17 cellular contexts compared by ENCODE assay signal in the genomic region with DNA sequence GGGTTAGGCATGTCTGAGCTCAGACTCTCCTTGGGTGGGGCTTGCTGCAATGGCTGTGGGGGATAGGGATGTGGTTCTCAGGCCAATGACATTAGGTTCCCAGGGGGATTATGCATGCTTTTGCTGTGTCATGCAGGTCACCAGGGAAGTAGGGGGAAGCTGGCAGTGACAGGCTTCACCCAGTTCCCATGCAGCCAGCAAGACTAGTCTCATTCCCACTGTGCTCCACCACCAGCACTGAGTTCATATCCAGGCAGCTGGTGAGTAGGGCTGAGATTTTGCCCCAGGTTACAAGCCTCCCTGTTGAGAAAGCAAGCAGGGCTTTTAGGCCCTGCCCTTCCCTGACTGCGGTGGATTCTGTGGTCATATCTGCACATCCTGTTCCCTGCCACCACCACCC. TPM values are rescaled to one million over a fixed set of nuclear protein-coding genes. Genes with fewer than 3 reads are reported as not detected.
DNase-seq lines count a peak whose midpoint lies in the region; ATAC-seq, FAIRE-seq and TF ChIP-seq lines count a peak whose summit lies in the region.
"Had no signal": no experiment of that assay in that cellular context is flagged by ENCODE, and none has a peak within 500 bp of the region (broad histone marks: within the 10 kb centered on the region; RNA-seq: fewer than 3 reads in every experiment).

No MANE protein-coding gene starts in this region.

- TF ChIP-seq RAD21 in GM12878 (IDR thresholded peaks at IDR 0.05; ENCODE audit: insufficient read depth, low read depth, low read length) = no peak

- no peaks in the 10 kb centered on the region for H3K36me3 ChIP-seq in GM12878 (ENCODE audit: control insufficient read depth in 2 of 2, insufficient read depth in 2 of 2, low read length in 1 of 2)
- H3K36me3 ChIP-seq in trophoblast cell (ENCODE audit: control insufficient read depth in 1 of 2, insufficient read depth in 2 of 2, low read length in 2 of 2) = no peaks in the 10 kb centered on the region
- H3K36me3 ChIP-seq: Peyer's patch had no signal

- BruUV-seq in GM12878 (replicated peaks; lab: Mats Ljungman, UMichigan) = no TSS peak

- H3K27ac ChIP-seq in GM12878 (ENCODE audit: control insufficient read depth, insufficient read depth) (no peak overlapping the region), trophoblast cell (ENCODE audit: low read depth, low read length) (no peak overlapping the region)
- H3K27ac ChIP-seq: hepatocyte, Peyer's patch had no signal

- TF ChIP-seq EP300 in GM12878 (IDR thresholded peaks at IDR 0.05; ENCODE audit: borderline replicate concordance in 1 of 2, control insufficient read depth in 1 of 2, low read depth in 2 of 2, low read length in 2 of 2) = no peak

- H2BK120ac ChIP-seq in trophoblast cell (ENCODE audit: insufficient read depth, low read length, poor library complexity) = no peak overlapping the region

- no peak overlapping the region for H3K27ac Mint-ChIP-seq in activated CD4-positive, alpha-beta T cell treated with anti-CD3 and anti-CD28 coated beads, Interleukin-2, amount 10 ng/mL, durations not matched to agents 7 days and 5 days
- no peak overlapping the region for H3K27ac Mint-ChIP-seq in activated CD4-positive, alpha-beta T cell treated with anti-CD3 and anti-CD28 coated beads, Interleukin-2, amount 10 ng/mL, durations not matched to agents 24 days and 14 days
- H3K27ac Mint-ChIP-seq: activated naive CD8-positive, alpha-beta T cell treated with anti-CD3 and anti-CD28 coated beads, Interleukin-2, amount 50 U/mL, for 24 hours; CD4-positive, alpha-beta T cell had no signal

- no peak overlapping the region for H2BK12ac ChIP-seq in trophoblast cell (ENCODE audit: low read length)

- peaks cover 13% of the 10 kb centered on the region for H3K4me1 Mint-ChIP-seq in activated CD4-positive, alpha-beta T cell treated with anti-CD3 and anti-CD28 coated beads, Interleukin-2, amount 10 ng/mL, durations not matched to agents 7 days and 5 days
- H3K4me1 Mint-ChIP-seq in activated CD4-positive, alpha-beta T cell treated with anti-CD3 and anti-CD28 coated beads, Interleukin-2, amount 10 ng/mL, durations not matched to agents 24 days and 14 days = peaks cover 4% of the 10 kb centered on the region

- no peak overlapping the region for H3K23ac ChIP-seq in trophoblast cell (ENCODE audit: low read length)

- peaks cover 15% of the 10 kb centered on the region for H3K27me3 Mint-ChIP-seq in activated CD4-positive, alpha-beta T cell treated with anti-CD3 and anti-CD28 coated beads, Interleukin-2, amount 10 ng/mL, durations not matched to agents 7 days and 5 days
- H3K27me3 Mint-ChIP-seq in activated CD4-positive, alpha-beta T cell treated with anti-CD3 and anti-CD28 coated beads, Interleukin-2, amount 10 ng/mL, durations not matched to agents 24 days and 14 days = peaks cover 11% of the 10 kb centered on the region

- no peak overlapping the region for H4K91ac ChIP-seq in trophoblast cell (ENCODE audit: low read depth, low read length)

- SMC1A ChIA-PET in GM12878 (lab: Charles Lee; ENCODE audit: uncharacterized antibody, unreplicated experiment) = interaction anchor here (1.0 to 1.2 kb wide), 2 partner anchors 10 to 20 kb away, joined by 3 read pairs; no protein-coding TSS in a partner anchor

- no peak for TF ChIP-seq POLR2A in GM12878 (IDR thresholded peaks at IDR 0.05; ENCODE audit: low read depth, low read length)

- H3K4me3 Mint-ChIP-seq in activated CD4-positive, alpha-beta T cell treated with anti-CD3 and anti-CD28 coated beads, Interleukin-2, amount 10 ng/mL, durations not matched to agents 7 days and 5 days = no peak overlapping the region
- no peak overlapping the region for H3K4me3 Mint-ChIP-seq in activated CD4-positive, alpha-beta T cell treated with anti-CD3 and anti-CD28 coated beads, Interleukin-2, amount 10 ng/mL, durations not matched to agents 24 days and 14 days
- H3K4me3 Mint-ChIP-seq: activated naive CD8-positive, alpha-beta T cell treated with anti-CD3 and anti-CD28 coated beads, Interleukin-2, amount 50 U/mL, for 24 hours; CD4-positive, alpha-beta T cell had no signal

- peak overlapping the region; percentile 9; the same call in 1 of the 2 replicates for H2AFZ ChIP-seq in GM12878 (ENCODE audit: control insufficient read depth, low read depth, low read length)
- H2AFZ ChIP-seq in trophoblast cell (ENCODE audit: insufficient read depth, low read length, poor library complexity) = no peak overlapping the region
- H2AFZ ChIP-seq: hepatocyte had no signal

- no peak for FAIRE-seq in GM12878 (lab: Jason Lieb, UNC)
- FAIRE-seq: HTR-8/SVneo had no signal

- ATAC-seq in GM12878 = no peak
- no peak for ATAC-seq in GM19452 (IDR thresholded peaks at IDR 0.05; ENCODE audit: unreplicated experiment)
- ATAC-seq: activated naive CD8-positive, alpha-beta T cell treated with anti-CD3 and anti-CD28 coated beads, Interleukin-2, amount 50 U/mL, for 24 hours had no signal

- H3K9ac ChIP-seq in GM12878 (ENCODE audit: control insufficient read depth, insufficient read depth, low read length) = no peak overlapping the region
- peak overlapping the region; percentile 49 for H3K9ac ChIP-seq in trophoblast cell (ENCODE audit: low read length)

- H3K4me3 ChIP-seq in Jurkat, Clone E6-1 (ENCODE audit: low read length) = no peak overlapping the region
- H3K4me3 ChIP-seq in GM12878 (no peak overlapping the region), trophoblast cell (ENCODE audit: low read depth, low read length) (no peak overlapping the region)
- H3K4me3 ChIP-seq: hepatocyte, Peyer's patch had no signal

- H2AK5ac ChIP-seq in trophoblast cell (ENCODE audit: low read length) = no peak overlapping the region

- H3K4me2 ChIP-seq in GM12878 (ENCODE audit: control insufficient read depth, insufficient read depth) (no peak overlapping the region), trophoblast cell (ENCODE audit: low read length) (no peak overlapping the region)
- H3K4me2 ChIP-seq: hepatocyte had no signal

- no peak overlapping the region for H3K18ac ChIP-seq in trophoblast cell (ENCODE audit: low read length)

- RAD21 ChIA-PET in GM12878 (lab: Charles Lee; ENCODE audit: unreplicated experiment) = no interaction called here

- H3K36me3 Mint-ChIP-seq in activated CD4-positive, alpha-beta T cell treated with anti-CD3 and anti-CD28 coated beads, Interleukin-2, amount 10 ng/mL, durations not matched to agents 7 days and 5 days (ENCODE audit: low read depth) = peaks cover 3% of the 10 kb centered on the region
- H3K36me3 Mint-ChIP-seq in activated CD4-positive, alpha-beta T cell treated with anti-CD3 and anti-CD28 coated beads, Interleukin-2, amount 10 ng/mL, durations not matched to agents 24 days and 14 days (ENCODE audit: low read depth) = no peaks in the 10 kb centered on the region

- H3K79me2 ChIP-seq in GM12878 (ENCODE audit: control insufficient read depth, insufficient read depth, low read length) (no peaks in the 10 kb centered on the region), trophoblast cell (ENCODE audit: control insufficient read depth, insufficient read depth, low read length, poor library complexity) (no peaks in the 10 kb centered on the region)

- H3K9me3 Mint-ChIP-seq in activated CD4-positive, alpha-beta T cell treated with anti-CD3 and anti-CD28 coated beads, Interleukin-2, amount 10 ng/mL, durations not matched to agents 7 days and 5 days = peaks cover 13% of the 10 kb centered on the region
- H3K9me3 Mint-ChIP-seq in activated CD4-positive, alpha-beta T cell treated with anti-CD3 and anti-CD28 coated beads, Interleukin-2, amount 10 ng/mL, durations not matched to agents 24 days and 14 days = peaks cover 22% of the 10 kb centered on the region

- in situ Hi-C loops in GM12878 (cut with MboI) = no loop called here

- H4K8ac ChIP-seq in trophoblast cell (ENCODE audit: low read depth, low read length) = no peak overlapping the region

- POLR2A ChIA-PET in activated CD4-positive, alpha-beta T cell treated with anti-CD3 and anti-CD28 coated beads, Interleukin-2, amount 10 ng/mL, durations not matched to agents 7 days and 5 days (lab: Charles Lee) = no interaction called here
- POLR2A ChIA-PET in GM12878 (lab: Charles Lee) = no interaction called here

- TF ChIP-seq CTCF in GM12878 (IDR thresholded peaks at IDR 0.05 in 2 of 3, conservative IDR thresholded peaks at IDR 0.05 in 1 of 3; ENCODE audit: control insufficient read depth in 2 of 3, extremely low read depth in 1 of 3, insufficient read depth in 1 of 3, low read depth in 3 of 3, low read length in 3 of 3) = no peak

- no peak overlapping the region for H3K4ac ChIP-seq in trophoblast cell (ENCODE audit: low read depth, low read length)

- no peak overlapping the region for H4K12ac ChIP-seq in trophoblast cell (ENCODE audit: low read depth, low read length)

- 0% methylated on average over 1 of the region's 1 CpG for WGBS in GM12878 (ENCODE audit: insufficient coverage, insufficient replicate concordance, low lambda C conversion rate, missing lambda C conversion rate)
- no CpG with 5 or more reads among the region's 1 CpG for WGBS in trophoblast cell (ENCODE audit: extremely low coverage, insufficient coverage, insufficient read length)

- H3K4me1 ChIP-seq in GM12878 (ENCODE audit: control insufficient read depth, insufficient read depth, low read length) (peaks cover 9% of the 10 kb centered on the region), trophoblast cell (ENCODE audit: control insufficient read depth in 1 of 2, insufficient read depth in 2 of 2, low read length in 2 of 2) (no peaks in the 10 kb centered on the region)
- H3K4me1 ChIP-seq: Peyer's patch had no signal

- H3K14ac ChIP-seq in trophoblast cell (ENCODE audit: low read length) = no peak overlapping the region

- H3K9me3 ChIP-seq in GM12878 (replicated peaks; ENCODE audit: control insufficient read depth, insufficient read depth, low read length) (no peaks in the 10 kb centered on the region; the same call in 1 of the 3 replicates), trophoblast cell (ENCODE audit: insufficient read depth, low read depth, low read length) (peaks cover 7% of the 10 kb centered on the region)
- H3K9me3 ChIP-seq: Peyer's patch had no signal

- no peaks in the 10 kb centered on the region for H4K20me1 ChIP-seq in GM12878 (ENCODE audit: control insufficient read depth, insufficient read depth)

- CTCF ChIA-PET in activated CD4-positive, alpha-beta T cell treated with anti-CD3 and anti-CD28 coated beads, Interleukin-2, amount 10 ng/mL, durations not matched to agents 7 days and 5 days (lab: Charles Lee) = interaction anchor here (0.6 to 0.7 kb wide), 2 partner anchors 56 to 115 kb away, joined by 3 read pairs; no protein-coding TSS in a partner anchor
- CTCF ChIA-PET in GM12878 (lab: Yijun Ruan, JAX) = interaction anchor here (0.6 kb wide), 1 partner anchor 1564 kb away, joined by 3 read pairs; no protein-coding TSS in a partner anchor

- intact Hi-C loops in activated CD4-positive, alpha-beta T cell treated with anti-CD3 and anti-CD28 coated beads, Interleukin-2, amount 10 ng/mL, durations not matched to agents 24 days and 14 days (cut with micrococcal nuclease) = no loop called here
- intact Hi-C loops in GM12878 (cut with micrococcal nuclease; ENCODE audit: unreplicated experiment) = no loop called here

- no peak overlapping the region for H2BK5ac ChIP-seq in trophoblast cell (ENCODE audit: low read depth, low read length, poor library complexity)

- DNase-seq in activated CD4-positive, alpha-beta T cell treated with anti-CD3 and anti-CD28 coated beads, Interleukin-2, amount 10 ng/mL, durations not matched to agents 7 days and 5 days = peak; percentile 12
- DNase-seq in activated CD4-positive, alpha-beta T cell treated with anti-CD3 and anti-CD28 coated beads, Interleukin-2, amount 10 ng/mL, durations not matched to agents 24 days and 14 days = no peak
- DNase-seq in Jurkat, Clone E6-1 (ENCODE audit: low read depth, low spot score) = peak; percentile 38
- DNase-seq in GM12878 (ENCODE audit: low read depth, low spot score) (peak; percentile 24), trophoblast cell (peak; percentile 8 to 12), NCI-H446 (lab: John Stamatoyannopoulos, UW) (no peak), DMS79 (lab: John Stamatoyannopoulos, UW) (no peak)
- DNase-seq: activated naive CD8-positive, alpha-beta T cell treated with anti-CD3 and anti-CD28 coated beads, Interleukin-2, amount 50 U/mL, for 24 hours; CD4-positive, alpha-beta T cell; DMS53; midbrain; NCI-H187; Peyer's patch had no signal

- no peaks in the 10 kb centered on the region for H3K79me1 ChIP-seq in trophoblast cell (ENCODE audit: low read length)

- no peaks in the 10 kb centered on the region; a peak in 2 of 4 replicates for H3K27me3 ChIP-seq in GM12878 (replicated peaks in 1 of 2; ENCODE audit: control insufficient read depth in 2 of 2, insufficient read depth in 2 of 2, low read length in 1 of 2)
- H3K27me3 ChIP-seq in trophoblast cell (ENCODE audit: insufficient read depth, low read length) = no peaks in the 10 kb centered on the region
- H3K27me3 ChIP-seq: hepatocyte, Peyer's patch had no signal

RNA-seq across cellular contexts. Expression of a gene that starts 32.1 kb away (rescaled TPM):
- total RNA-seq in activated CD4-positive, alpha-beta T cell treated with anti-CD3 and anti-CD28 coated beads, Interleukin-2, amount 10 ng/mL, durations not matched to agents 7 days and 5 days = not detected
- total RNA-seq in activated CD4-positive, alpha-beta T cell treated with anti-CD3 and anti-CD28 coated beads, Interleukin-2, amount 10 ng/mL, durations not matched to agents 24 days and 14 days = not detected in 2 replicates
- polyA plus RNA-seq in Jurkat, Clone E6-1 (2012; ENCODE audit: insufficient read depth, insufficient read length) = not detected
- not detected in 2 replicates for total RNA-seq in GM12878 (2013; cell fraction: nucleolus; rRNA removed)
- total RNA-seq in GM12878 (2014; rRNA removed) = 0.17 TPM in 1 of 2 replicates, not detected in the other
- total RNA-seq in GM12878 (2014; rRNA removed; fragmentation: Illumina TruSeq; extraction: Trizol) = not detected in 2 replicates
- not detected in 2 replicates for total RNA-seq in GM12878 (2021)
- not detected for polyA plus RNA-seq in GM12878 (2011; ENCODE audit: low read depth)
- polyA plus RNA-seq in GM12878 (2011; rRNA removed) = 0.10 TPM in 1 of 2 replicates, not detected in the other
- 0.36 and 0.38 TPM in 2 replicates for polyA plus RNA-seq in GM12878 (2011; cell fraction: cytosol; rRNA removed)
- 0.28 TPM in 1 of 2 replicates, not detected in the other for polyA plus RNA-seq in GM12878 (2011; cell fraction: nucleus; rRNA removed)
- 0.10 TPM in 1 of 2 replicates, not detected in the other for polyA plus RNA-seq in GM12878 (2012)
- 0.19 TPM in 1 of 2 replicates, not detected in the other for polyA plus RNA-seq in GM12878 (2014; fragmentation: Illumina TruSeq; extraction: Trizol)
- polyA plus RNA-seq in GM12878 (2014; fragmentation: Nextera tagmentation; extraction: Ambion mirVana) = not detected
- not detected in 2 replicates for polyA plus RNA-seq in GM12878 (2014; rRNA removed)
- polyA plus RNA-seq in GM12878 (2016; fragmentation: Nextera tagmentation; extraction: Ambion mirVana) = not detected
- polyA minus RNA-seq in GM12878 (2011; rRNA and poly(A)+ RNA removed) = not detected in 2 replicates
- polyA minus RNA-seq in GM12878 (2011; cell fraction: cytosol; rRNA and poly(A)+ RNA removed) = not detected in 2 replicates
- not detected in 2 replicates for polyA minus RNA-seq in GM12878 (2011; cell fraction: nucleus; rRNA and poly(A)+ RNA removed)
- polyA plus RNA-seq in trophoblast cell (2013) = not detected in 2 replicates
- total RNA-seq: A673; CD4-positive, alpha-beta T cell had no signal

RNA-seq across cellular contexts. Expression of a gene that starts 58.5 kb away (rescaled TPM):
- total RNA-seq in activated CD4-positive, alpha-beta T cell treated with anti-CD3 and anti-CD28 coated beads, Interleukin-2, amount 10 ng/mL, durations not matched to agents 7 days and 5 days = not detected
- total RNA-seq in activated CD4-positive, alpha-beta T cell treated with anti-CD3 and anti-CD28 coated beads, Interleukin-2, amount 10 ng/mL, durations not matched to agents 24 days and 14 days = not detected in 2 replicates
- not detected for polyA plus RNA-seq in Jurkat, Clone E6-1 (2012; ENCODE audit: insufficient read depth, insufficient read length)
- not detected in 2 replicates for total RNA-seq in GM12878 (2013; cell fraction: nucleolus; rRNA removed)
- total RNA-seq in GM12878 (2014; rRNA removed) (not detected in 2 replicates), GM12878 (2014; rRNA removed; fragmentation: Illumina TruSeq; extraction: Trizol) (not detected in 2 replicates), GM12878 (2021) (0.36 TPM in 1 of 2 replicates, not detected in the other)
- not detected for polyA plus RNA-seq in GM12878 (2011; ENCODE audit: low read depth)
- polyA plus RNA-seq in GM12878 (2011; rRNA removed) (not detected in 2 replicates), GM12878 (2014; fragmentation: Illumina TruSeq; extraction: Trizol) (not detected in 2 replicates), GM12878 (2014; fragmentation: Nextera tagmentation; extraction: Ambion mirVana) (not detected), GM12878 (2014; rRNA removed) (not detected in 2 replicates), GM12878 (2016; fragmentation: Nextera tagmentation; extraction: Ambion mirVana) (not detected)
- polyA plus RNA-seq in GM12878 (2011; cell fraction: cytosol; rRNA removed) = not detected in 2 replicates
- not detected in 2 replicates for polyA plus RNA-seq in GM12878 (2011; cell fraction: nucleus; rRNA removed)
- polyA plus RNA-seq in GM12878 (2012) = not detected in 2 replicates
- polyA minus RNA-seq in GM12878 (2011; rRNA and poly(A)+ RNA removed) = not detected in 2 replicates
- polyA minus RNA-seq in GM12878 (2011; cell fraction: cytosol; rRNA and poly(A)+ RNA removed) = not detected in 2 replicates
- not detected in 2 replicates for polyA minus RNA-seq in GM12878 (2011; cell fraction: nucleus; rRNA and poly(A)+ RNA removed)
- polyA plus RNA-seq in trophoblast cell (2013) = 3.7 TPM in 2 replicates
- total RNA-seq: A673; CD4-positive, alpha-beta T cell had no signal

Comparison
In these comparisons a context has a peak if more than half of its experiments do, and no peak if none do; other contexts are left out.
1. DNase-seq: peak in activated CD4-positive, alpha-beta T cell treated with anti-CD3 and anti-CD28 coated beads, Interleukin-2, amount 10 ng/mL, durations not matched to agents 7 days and 5 days (single experiment), Jurkat, Clone E6-1 (single experiment), GM12878 (single experiment) and trophoblast cell (2 of 2); none in activated CD4-positive, alpha-beta T cell treated with anti-CD3 and anti-CD28 coated beads, Interleukin-2, amount 10 ng/mL, durations not matched to agents 24 days and 14 days (single experiment), NCI-H446 (0 of 2) and DMS79 (single experiment).